Comparison of ENCODE assay signal across 9 cellular contexts in the genomic region with DNA sequence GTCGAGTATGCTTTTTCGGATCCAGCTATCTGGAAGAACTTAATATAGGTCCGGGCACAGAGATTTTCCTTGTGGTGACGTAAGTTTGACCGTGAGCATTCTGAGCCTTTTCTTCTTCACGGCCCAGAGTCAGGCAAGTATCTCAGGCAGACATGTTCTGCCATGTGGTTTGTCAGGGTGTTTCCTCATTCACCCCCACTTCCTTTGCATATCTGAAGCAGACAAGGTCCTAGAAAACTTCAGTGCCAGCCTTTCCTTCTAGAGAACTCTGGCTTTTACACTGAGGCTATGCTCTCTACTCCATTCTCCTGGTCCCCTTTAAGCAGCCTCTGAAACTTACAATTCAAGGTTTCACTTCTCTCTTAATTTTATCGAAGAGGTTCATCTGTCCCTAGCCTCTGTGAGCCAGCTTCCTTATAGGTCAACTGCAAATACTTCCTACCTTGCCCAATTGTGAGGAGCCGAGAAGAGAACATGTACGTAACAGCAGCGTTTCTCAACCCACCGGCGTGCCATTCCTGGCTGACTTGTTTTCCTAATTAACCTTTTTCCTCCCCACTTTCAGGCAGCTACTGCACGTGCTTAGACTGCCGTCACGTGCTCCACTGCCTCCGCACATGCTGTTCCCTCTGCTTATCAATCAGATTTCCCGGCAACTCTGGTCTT. TPM values are rescaled to one million over a fixed set of nuclear protein-coding genes. Genes with fewer than 3 reads are reported as not detected.
A peak's percentile ranks its signal among the peaks of the same experiment; 100 is the strongest.
DNase-seq lines count a peak whose midpoint lies in the region; ATAC-seq and TF ChIP-seq lines count a peak whose summit lies in the region.
"Had no signal": no experiment of that assay in that cellular context is flagged by ENCODE, and none has a peak within 500 bp of the region (broad histone marks: within the 10 kb centered on the region; RNA-seq: fewer than 3 reads in every experiment).

No MANE protein-coding gene starts in this region.

- no peaks in the 10 kb centered on the region for H3K9me3 ChIP-seq in upper lobe of left lung

- DNase-seq in activated naive CD4-positive, alpha-beta T cell treated with anti-CD3 and anti-CD28 coated beads, Interleukin-2, amount 50 U/mL, for 16 hours: no peak
- DNase-seq in WTC11 (ENCODE audit: low spot score) (no peak), upper lobe of left lung (peak in 1 of 2 donors; percentile 46), NCI-H1092 treated with DMSO at 0.1 percent for 48 hours (lab: John Stamatoyannopoulos, UW) (no peak), left colon (no peak), DMS 273 (lab: John Stamatoyannopoulos, UW; ENCODE audit: unreplicated experiment) (no peak)

- CTCF ChIA-PET in WTC11 (lab: Charles Lee): no interaction called here

- H3K27ac Mint-ChIP-seq in activated naive CD4-positive, alpha-beta T cell treated with anti-CD3 and anti-CD28 coated beads, Interleukin-2, amount 50 U/mL, for 24 hours: peak overlapping the region; percentile 90
- peak overlapping the region; percentile 58; the same call in 1 of the 2 replicates for H3K27ac Mint-ChIP-seq in WTC11

- POLR2A ChIA-PET in WTC11 (lab: Charles Lee): no interaction called here

- ATAC-seq in HG03066 (IDR thresholded peaks at IDR 0.05; ENCODE audit: low read depth, unreplicated experiment): peak; percentile 93
- ATAC-seq in WTC11: no peak
- ATAC-seq in upper lobe of left lung (ENCODE audit: low FRiP score in 2 of 2): peak; percentile 49 to 57
- ATAC-seq in left colon: no peak

- H3K4me1 Mint-ChIP-seq in activated naive CD4-positive, alpha-beta T cell treated with anti-CD3 and anti-CD28 coated beads, Interleukin-2, amount 50 U/mL, for 24 hours: peaks cover 25% of the 10 kb centered on the region
- 0 out of 2 replicates have a peak, but pooled peaks cover 5% of the 10 kb centered on the region for H3K4me1 Mint-ChIP-seq in WTC11

- peak overlapping the region; percentile 76 for H3K4me3 Mint-ChIP-seq in activated naive CD4-positive, alpha-beta T cell treated with anti-CD3 and anti-CD28 coated beads, Interleukin-2, amount 50 U/mL, for 24 hours
- no peak overlapping the region for H3K4me3 Mint-ChIP-seq in WTC11

- peak overlapping the region in 2 of 4 donors; percentile 18 to 28 for H3K4me3 ChIP-seq in upper lobe of left lung

- H3K36me3 Mint-ChIP-seq in activated naive CD4-positive, alpha-beta T cell treated with anti-CD3 and anti-CD28 coated beads, Interleukin-2, amount 50 U/mL, for 24 hours: peaks cover 23% of the 10 kb centered on the region
- H3K36me3 Mint-ChIP-seq in WTC11: peaks cover 81% of the 10 kb centered on the region

- peaks cover 0 to 26% (median 8%) of the 10 kb centered on the region in 4 donors for H3K36me3 ChIP-seq in upper lobe of left lung

- no peaks in the 10 kb centered on the region for H3K9me3 Mint-ChIP-seq in activated naive CD4-positive, alpha-beta T cell treated with anti-CD3 and anti-CD28 coated beads, Interleukin-2, amount 50 U/mL, for 24 hours
- H3K9me3 Mint-ChIP-seq in WTC11: no peaks in the 10 kb centered on the region

- no peaks in the 10 kb centered on the region for H3K27me3 ChIP-seq in upper lobe of left lung

- intact Hi-C loops in left colon (cut with DNase I, micrococcal nuclease): no loop called here

- H3K27ac ChIP-seq in upper lobe of left lung: peak overlapping the region; percentile 34 to 62 (median 36)
- H3K27ac ChIP-seq: C4-2B had no signal

- WGBS in upper lobe of left lung, 2 donors: 55 to 71% methylated on average over 17 of the region's 17 CpGs

- TF ChIP-seq CTCF in WTC11 (IDR thresholded peaks at IDR 0.05) (no peak), upper lobe of left lung (IDR thresholded peaks at IDR 0.05) (no peak)

- H3K4me1 ChIP-seq in upper lobe of left lung: peaks cover 0 to 5% (median 0%) of the 10 kb centered on the region in 4 donors

- TF ChIP-seq EP300 in upper lobe of left lung (IDR thresholded peaks at IDR 0.05): no peak

- TF ChIP-seq POLR2A in upper lobe of left lung (IDR thresholded peaks at IDR 0.05): no peak

- H3K27me3 Mint-ChIP-seq in activated naive CD4-positive, alpha-beta T cell treated with anti-CD3 and anti-CD28 coated beads, Interleukin-2, amount 50 U/mL, for 24 hours: no peaks in the 10 kb centered on the region
- H3K27me3 Mint-ChIP-seq in WTC11 (ENCODE audit: low read depth): no peaks in the 10 kb centered on the region

TF ChIP-seq in WTC11, 78 proteins besides CTCF, POLR2A, EP300 and RAD21:
- TF ChIP-seq, protein P1, sequence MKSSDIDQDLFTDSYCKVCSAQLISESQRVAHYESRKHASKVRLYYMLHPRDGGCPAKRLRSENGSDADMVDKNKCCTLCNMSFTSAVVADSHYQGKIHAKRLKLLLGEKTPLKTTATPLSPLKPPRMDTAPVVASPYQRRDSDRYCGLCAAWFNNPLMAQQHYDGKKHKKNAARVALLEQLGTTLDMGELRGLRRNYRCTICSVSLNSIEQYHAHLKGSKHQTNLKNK (CRISPR knock-in tag; IDR thresholded peaks at IDR 0.05): no peak
- no peak for TF ChIP-seq ATF1 (CRISPR knock-in tag; IDR thresholded peaks at IDR 0.05)
- TF ChIP-seq, protein P2, sequence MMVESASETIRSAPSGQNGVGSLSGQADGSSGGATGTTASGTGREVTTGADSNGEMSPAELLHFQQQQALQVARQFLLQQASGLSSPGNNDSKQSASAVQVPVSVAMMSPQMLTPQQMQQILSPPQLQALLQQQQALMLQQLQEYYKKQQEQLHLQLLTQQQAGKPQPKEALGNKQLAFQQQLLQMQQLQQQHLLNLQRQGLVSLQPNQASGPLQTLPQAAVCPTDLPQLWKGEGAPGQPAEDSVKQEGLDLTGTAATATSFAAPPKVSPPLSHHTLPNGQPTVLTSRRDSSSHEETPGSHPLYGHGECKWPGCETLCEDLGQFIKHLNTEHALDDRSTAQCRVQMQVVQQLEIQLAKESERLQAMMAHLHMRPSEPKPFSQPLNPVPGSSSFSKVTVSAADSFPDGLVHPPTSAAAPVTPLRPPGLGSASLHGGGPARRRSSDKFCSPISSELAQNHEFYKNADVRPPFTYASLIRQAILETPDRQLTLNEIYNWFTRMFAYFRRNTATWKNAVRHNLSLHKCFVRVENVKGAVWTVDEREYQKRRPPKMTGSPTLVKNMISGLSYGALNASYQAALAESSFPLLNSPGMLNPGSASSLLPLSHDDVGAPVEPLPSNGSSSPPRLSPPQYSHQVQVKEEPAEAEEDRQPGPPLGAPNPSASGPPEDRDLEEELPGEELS (CRISPR knock-in tag; IDR thresholded peaks at IDR 0.05): no peak
- no peak for TF ChIP-seq ZNF121 (CRISPR knock-in tag; IDR thresholded peaks at IDR 0.05)
- TF ChIP-seq ESRRA (CRISPR knock-in tag; IDR thresholded peaks at IDR 0.05; ENCODE audit: borderline replicate concordance): no peak
- TF ChIP-seq ELF4 (CRISPR knock-in tag; IDR thresholded peaks at IDR 0.05; ENCODE audit: low read depth): no peak
- TF ChIP-seq OVOL2 (CRISPR knock-in tag; IDR thresholded peaks at IDR 0.05; ENCODE audit: borderline replicate concordance): no peak
- TF ChIP-seq ZNF416 (CRISPR knock-in tag; IDR thresholded peaks at IDR 0.05): no peak
TF ChIP-seq in WTC11: peak in this region for 0.

RNA-seq across cellular contexts. Expression of a gene that starts 47.3 kb away (rescaled TPM):
- 132 to 161 TPM (median 135 TPM) in 3 replicates for total RNA-seq in WTC11 (2021)
- total RNA-seq in upper lobe of left lung: 10 to 100 TPM; 30.5 to 63.6 (median 39.1) TPM
- 10 to 100 TPM; 17.1 to 17.5 TPM for total RNA-seq in left colon

Comparison
In these comparisons a context has a peak if more than half of its experiments do, and no peak if none do; other contexts are left out.
1. ATAC-seq: peak in HG03066 (single experiment) and upper lobe of left lung (2 of 2); none in WTC11 (single experiment) and left colon (single experiment).